Comparison of ENCODE assay signal across 7 cellular contexts in the genomic region with DNA sequence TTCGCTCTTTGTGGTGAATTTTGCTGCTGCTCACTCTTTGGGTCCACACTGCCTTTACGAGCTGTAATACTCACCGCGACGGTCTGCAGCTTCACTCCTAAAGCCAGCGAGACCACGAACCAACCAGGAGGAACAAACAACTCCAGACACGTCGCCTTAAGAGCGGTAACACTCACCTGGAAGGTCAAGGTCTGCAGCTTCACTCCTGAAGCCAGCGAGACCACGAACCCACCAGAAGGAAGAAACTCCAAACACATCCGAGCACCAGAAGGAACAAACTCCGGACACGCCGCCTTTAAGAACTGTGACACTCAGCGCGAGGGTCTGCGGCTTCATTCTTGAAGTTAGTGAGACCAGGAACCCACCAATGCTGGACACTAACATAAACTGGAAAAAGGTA. TPM values are rescaled to one million over a fixed set of nuclear protein-coding genes. Genes with fewer than 3 reads are reported as not detected.
DNase-seq lines count a peak whose midpoint lies in the region; ATAC-seq and TF ChIP-seq lines count a peak whose summit lies in the region.
"Not testable (repeated sequence)": the region's sequence is repeated elsewhere in the genome, so short reads cannot be mapped to it uniquely, and the experiment has no call there.

No MANE protein-coding gene starts in this region.

- POLR2A ChIA-PET in CD8-positive, alpha-beta T cell (lab: Charles Lee), result interaction anchor here (4.2 kb wide), 1 partner anchor 29 kb away, joined by 24 read pairs; no protein-coding TSS in a partner anchor
- POLR2A ChIA-PET in activated CD8-positive, alpha-beta T cell treated with anti-CD3 and anti-CD28 coated beads, Interleukin-2, amount 10 ng/mL, durations not matched to agents 7 days and 5 days (lab: Charles Lee), result interaction anchor here (0.8 kb wide), 1 partner anchor 39 kb away, joined by 3 read pairs; a partner anchor contains a TSS

- not testable (repeated sequence) for H3K27me3 ChIP-seq in CD8-positive, alpha-beta T cell (ENCODE audit: insufficient read depth, low read length); testis

- H3K27ac ChIP-seq in CD8-positive, alpha-beta T cell (ENCODE audit: low read depth, low read length); testis: not testable (repeated sequence)
- H3K27ac ChIP-seq in caudate nucleus (ENCODE audit: low read depth, low read length), result peak overlapping the region; percentile 82

- H3K27me3 Mint-ChIP-seq in CD8-positive, alpha-beta T cell (ENCODE audit: low read depth); T-helper 17 cell; activated CD8-positive, alpha-beta T cell treated with anti-CD3 and anti-CD28 coated beads, Interleukin-2, amount 10 ng/mL, durations not matched to agents 7 days and 5 days (ENCODE audit: low read depth): not testable (repeated sequence)
- H3K27me3 Mint-ChIP-seq in immature natural killer cell (ENCODE audit: low read depth in 3 of 3) (peaks cover 3 to 19% (median 9%) of the 10 kb centered on the region in 3 donors), nephron (ENCODE audit: low read depth) (peaks cover 10% of the 10 kb centered on the region)

- peaks cover 47% of the 10 kb centered on the region for H3K4me1 Mint-ChIP-seq in CD8-positive, alpha-beta T cell (ENCODE audit: low read depth)
- H3K4me1 Mint-ChIP-seq in T-helper 17 cell, result peaks cover 32% of the 10 kb centered on the region
- peaks cover 48% of the 10 kb centered on the region for H3K4me1 Mint-ChIP-seq in activated CD8-positive, alpha-beta T cell treated with anti-CD3 and anti-CD28 coated beads, Interleukin-2, amount 10 ng/mL, durations not matched to agents 7 days and 5 days (ENCODE audit: low read depth)
- peaks cover 49 to 61% of the 10 kb centered on the region in 2 donors for H3K4me1 Mint-ChIP-seq in immature natural killer cell
- H3K4me1 Mint-ChIP-seq in nephron, result peaks cover 11% of the 10 kb centered on the region

- not testable (repeated sequence) for H3K4me3 ChIP-seq in CD8-positive, alpha-beta T cell (ENCODE audit: low read depth, low read length)
- H3K4me3 ChIP-seq in testis, result peak overlapping the region; percentile 12 to 34

- DNase-seq in CD8-positive, alpha-beta T cell; T-helper 17 cell; activated CD8-positive, alpha-beta T cell treated with anti-CD3 and anti-CD28 coated beads, Interleukin-2, amount 10 ng/mL, durations not matched to agents 7 days and 5 days; caudate nucleus (lab: John Stamatoyannopoulos, UW); immature natural killer cell; testis: not testable (repeated sequence)

- H3K36me3 Mint-ChIP-seq in CD8-positive, alpha-beta T cell, result peaks cover 41% of the 10 kb centered on the region
- H3K36me3 Mint-ChIP-seq in T-helper 17 cell (ENCODE audit: low read depth), result not testable (repeated sequence)
- H3K36me3 Mint-ChIP-seq in activated CD8-positive, alpha-beta T cell treated with anti-CD3 and anti-CD28 coated beads, Interleukin-2, amount 10 ng/mL, durations not matched to agents 7 days and 5 days (ENCODE audit: low read depth), result peaks cover 40% of the 10 kb centered on the region
- peaks cover 30 to 41% (median 40%) of the 10 kb centered on the region in 3 donors for H3K36me3 Mint-ChIP-seq in immature natural killer cell
- H3K36me3 Mint-ChIP-seq in nephron (ENCODE audit: low read depth), result peaks cover 33% of the 10 kb centered on the region

- not testable (repeated sequence) for H3K9me3 Mint-ChIP-seq in CD8-positive, alpha-beta T cell; activated CD8-positive, alpha-beta T cell treated with anti-CD3 and anti-CD28 coated beads, Interleukin-2, amount 10 ng/mL, durations not matched to agents 7 days and 5 days (ENCODE audit: insufficient read depth); immature natural killer cell; nephron

- H3K27ac Mint-ChIP-seq in CD8-positive, alpha-beta T cell, result peak overlapping the region; percentile 45
- H3K27ac Mint-ChIP-seq in T-helper 17 cell, result peak overlapping the region; percentile 67
- peak overlapping the region; percentile 30 for H3K27ac Mint-ChIP-seq in activated CD8-positive, alpha-beta T cell treated with anti-CD3 and anti-CD28 coated beads, Interleukin-2, amount 10 ng/mL, durations not matched to agents 7 days and 5 days
- peak overlapping the region; percentile 62 to 91 (median 84) for H3K27ac Mint-ChIP-seq in immature natural killer cell
- not testable (repeated sequence) for H3K27ac Mint-ChIP-seq in nephron

- 73 to 75% methylated on average over 19 of the region's 19 CpGs for WGBS in testis, 2 donors

- not testable (repeated sequence) for H3K4me3 Mint-ChIP-seq in CD8-positive, alpha-beta T cell; T-helper 17 cell
- H3K4me3 Mint-ChIP-seq in activated CD8-positive, alpha-beta T cell treated with anti-CD3 and anti-CD28 coated beads, Interleukin-2, amount 10 ng/mL, durations not matched to agents 7 days and 5 days, result peak overlapping the region; percentile 25
- peak overlapping the region; percentile 19 to 80 (median 67) for H3K4me3 Mint-ChIP-seq in immature natural killer cell
- peak overlapping the region; percentile 23 to 70 (median 29) for H3K4me3 Mint-ChIP-seq in nephron

- ATAC-seq in CD8-positive, alpha-beta T cell; T-helper 17 cell; activated CD8-positive, alpha-beta T cell treated with anti-CD3 and anti-CD28 coated beads, Interleukin-2, amount 10 ng/mL, durations not matched to agents 7 days and 5 days: not testable (repeated sequence)

- H3K36me3 ChIP-seq in CD8-positive, alpha-beta T cell (ENCODE audit: insufficient read depth, low read length), result peaks cover 10% of the 10 kb centered on the region
- not testable (repeated sequence) for H3K36me3 ChIP-seq in testis (ENCODE audit: low read depth, missing control alignments)

- not testable (repeated sequence) for TF ChIP-seq CTCF in CD8-positive, alpha-beta T cell (IDR thresholded peaks at IDR 0.05); nephron (IDR thresholded peaks at IDR 0.05; ENCODE audit: unreplicated experiment in 3 of 3); testis (IDR thresholded peaks at IDR 0.05)

- H3K9me3 ChIP-seq in CD8-positive, alpha-beta T cell (ENCODE audit: low read length); T-helper 17 cell (ENCODE audit: control insufficient read depth, low read length, poor library complexity, severe bottlenecking); testis: not testable (repeated sequence)

- intact Hi-C loops in CD8-positive, alpha-beta T cell (cut with DNase I, micrococcal nuclease), result loop anchor here in 1 of 2 experiments (5.0 kb wide), 1 partner anchor 171 kb away; a partner anchor contains a TSS
- intact Hi-C loops in testis (cut with DNase I; ENCODE audit: low total_unique reads), result not testable (repeated sequence)

- TF ChIP-seq POLR2A in testis (IDR thresholded peaks at IDR 0.05), result not testable (repeated sequence)

- CTCF ChIA-PET in CD8-positive, alpha-beta T cell (lab: Charles Lee); activated CD8-positive, alpha-beta T cell treated with anti-CD3 and anti-CD28 coated beads, Interleukin-2, amount 10 ng/mL, durations not matched to agents 7 days and 5 days (lab: Charles Lee): not testable (repeated sequence)

- H3K4me1 ChIP-seq in CD8-positive, alpha-beta T cell (ENCODE audit: insufficient read depth, low read length), result peaks cover 13% of the 10 kb centered on the region
- not testable (repeated sequence) for H3K4me1 ChIP-seq in testis

RNA-seq across cellular contexts. Expression of a gene that starts 39.2 kb away (rescaled TPM):
- 10 to 100 TPM; 61.0 to 71.1 TPM for total RNA-seq in CD8-positive, alpha-beta T cell
- total RNA-seq in T-helper 17 cell (10 to 100 TPM; 57.7 to 58.5 TPM), testis (100 to 1,000 TPM; 143 to 201 TPM)
- 10 to 100 TPM; 79.9 to 80.0 TPM for total RNA-seq in activated CD8-positive, alpha-beta T cell treated with anti-CD3 and anti-CD28 coated beads, Interleukin-2, amount 10 ng/mL, durations not matched to agents 7 days and 5 days
- polyA plus RNA-seq in immature natural killer cell (100 to 1,000 TPM; 146 to 193 (median 169) TPM), testis (ENCODE audit: insufficient read depth, low read depth, low replicate concordance) (457 TPM)
